Comparison of ENCODE assay signal across 11 cellular contexts in the genomic region with DNA sequence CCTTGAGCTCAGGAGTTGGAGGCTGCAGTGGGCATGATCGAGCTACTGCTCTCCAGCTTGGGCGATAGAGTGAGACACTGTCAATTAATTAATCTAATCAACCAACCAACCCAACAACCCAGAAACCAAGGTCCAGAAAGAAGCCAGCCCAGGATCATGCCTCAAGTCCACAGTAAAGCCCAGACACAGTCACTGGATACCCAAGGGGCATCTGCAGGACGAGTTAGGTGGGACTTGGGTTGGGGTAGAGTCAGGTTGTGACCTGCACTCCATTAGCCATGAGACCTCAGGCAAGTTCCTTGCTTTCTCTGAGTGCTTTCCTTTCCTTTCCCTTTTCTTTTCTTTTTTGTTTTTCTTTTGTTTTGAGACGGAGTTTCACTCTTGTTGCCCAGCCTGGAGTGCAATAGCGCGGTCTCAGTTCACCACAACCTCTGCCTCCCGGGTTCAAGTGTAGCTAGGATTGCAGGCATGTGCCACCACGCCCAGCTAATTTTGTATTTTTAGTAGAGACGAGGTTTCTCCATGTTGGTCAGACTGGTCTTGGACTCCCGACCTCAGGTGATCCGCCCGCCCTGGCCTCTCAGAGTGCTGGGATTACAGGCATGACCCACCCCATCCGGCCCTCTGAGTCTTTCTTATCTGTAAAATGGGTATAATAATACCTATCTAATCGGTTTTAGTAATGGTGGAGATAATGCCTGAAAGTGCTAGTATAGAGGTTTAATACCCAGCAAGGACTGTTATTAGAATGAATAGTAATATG. TPM values are rescaled to one million over a fixed set of nuclear protein-coding genes. Genes with fewer than 3 reads are reported as not detected.
DNase-seq lines count a peak whose midpoint lies in the region; ATAC-seq and TF ChIP-seq lines count a peak whose summit lies in the region.
"Had no signal": no experiment of that assay in that cellular context is flagged by ENCODE, and none has a peak within 500 bp of the region (broad histone marks: within the 10 kb centered on the region; RNA-seq: fewer than 3 reads in every experiment).

No MANE protein-coding gene starts in this region.

- no peaks in the 10 kb centered on the region for H3K27me3 Mint-ChIP-seq in activated T-cell treated with anti-CD3 and anti-CD28 coated beads, Interleukin-2, amount 50 U/mL, for 4 hours (ENCODE audit: low read depth)
- H3K27me3 Mint-ChIP-seq in stimulated activated memory B cell treated with anti-CD40 and anti-IgM and Interleukin-4, amounts not matched to agents 10 μg/mL and 1 μg/mL and 100 μg/mL, for 72 hours: no peaks in the 10 kb centered on the region

- no peak overlapping the region for H3K27ac Mint-ChIP-seq in stimulated activated memory B cell treated with anti-CD40 and anti-IgM and Interleukin-4, amounts not matched to agents 10 μg/mL and 1 μg/mL and 100 μg/mL, for 72 hours

- no peaks in the 10 kb centered on the region for H3K9me3 Mint-ChIP-seq in activated T-cell treated with anti-CD3 and anti-CD28 coated beads, Interleukin-2, amount 50 U/mL, for 4 hours
- H3K9me3 Mint-ChIP-seq in stimulated activated memory B cell treated with anti-CD40 and anti-IgM and Interleukin-4, amounts not matched to agents 10 μg/mL and 1 μg/mL and 100 μg/mL, for 72 hours: no peaks in the 10 kb centered on the region

- DNase-seq in activated T-cell treated with anti-CD3 and anti-CD28 coated beads, Interleukin-2, amount 50 U/mL, for 4 hours: no peak
- no peak for DNase-seq in activated T-cell treated with anti-CD3 and anti-CD28 coated beads, Interleukin-2, amount 50 U/mL, for 48 hours
- DNase-seq in Panc1 (ENCODE audit: low read depth, low spot score): no peak
- DNase-seq in epidermal melanocyte (ENCODE audit: insufficient read length, low spot score): peak; percentile 10
- no peak for DNase-seq in NK-92 (lab: John Stamatoyannopoulos, UW; ENCODE audit: unreplicated experiment)
- no peak for DNase-seq in DMS 273 treated with DMSO at 0.1 percent for 48 hours (lab: John Stamatoyannopoulos, UW)
- DNase-seq: activated CD4-positive, CD25-positive, alpha-beta regulatory T cell treated with anti-CD3 and anti-CD28 coated beads, Interleukin-2, amount 50 U/mL, for 72 hours; NCI-H1694 treated with DMSO at 0.1 percent for 48 hours had no signal

- H3K36me3 Mint-ChIP-seq in activated T-cell treated with anti-CD3 and anti-CD28 coated beads, Interleukin-2, amount 50 U/mL, for 4 hours (ENCODE audit: insufficient read depth): no peaks in the 10 kb centered on the region
- no peaks in the 10 kb centered on the region for H3K36me3 Mint-ChIP-seq in stimulated activated memory B cell treated with anti-CD40 and anti-IgM and Interleukin-4, amounts not matched to agents 10 μg/mL and 1 μg/mL and 100 μg/mL, for 72 hours

- peak overlapping the region; percentile 26 for H3K27ac ChIP-seq in Panc1 (ENCODE audit: low read length)
- H3K27ac ChIP-seq: epithelial cell of prostate had no signal

- no peaks in the 10 kb centered on the region for H3K27me3 ChIP-seq in Panc1 (ENCODE audit: control insufficient read depth, insufficient read depth, low read length)

- no peak for TF ChIP-seq CTCF in Panc1 (IDR thresholded peaks at IDR 0.05)

- H3K4me1 ChIP-seq in Panc1 (ENCODE audit: control insufficient read depth, insufficient read depth, low read length): peaks cover 12% of the 10 kb centered on the region; the same call in 1 of the 2 replicates

- no peaks in the 10 kb centered on the region for H3K9me3 ChIP-seq in Panc1 (ENCODE audit: control insufficient read depth, insufficient read depth, low read depth, low read length)

- CTCF ChIA-PET in Panc1 (lab: Charles Lee): no interaction called here

- intact Hi-C loops in Panc1 (cut with micrococcal nuclease; ENCODE audit: unreplicated experiment): no loop called here

- peak overlapping the region; percentile 19 for H3K4me3 Mint-ChIP-seq in activated T-cell treated with anti-CD3 and anti-CD28 coated beads, Interleukin-2, amount 50 U/mL, for 4 hours
- H3K4me3 Mint-ChIP-seq in stimulated activated memory B cell treated with anti-CD40 and anti-IgM and Interleukin-4, amounts not matched to agents 10 μg/mL and 1 μg/mL and 100 μg/mL, for 72 hours: peak overlapping the region; percentile 45

- no TSS peak for BruUV-seq in Panc1 (replicated peaks; lab: Mats Ljungman, UMichigan)

- H3K4me3 ChIP-seq in Panc1 (ENCODE audit: low read depth in 2 of 2, low read length in 2 of 2): peak overlapping the region; percentile 36 to 52

- ATAC-seq in activated T-cell treated with anti-CD3 and anti-CD28 coated beads, Interleukin-2, amount 50 U/mL, for 4 hours: no peak
- ATAC-seq in Panc1 (no peak), GM19395 (IDR thresholded peaks at IDR 0.05; ENCODE audit: unreplicated experiment) (no peak)
- no peak for ATAC-seq in stimulated activated memory B cell treated with anti-CD40 and anti-IgM and Interleukin-4, amounts not matched to agents 10 μg/mL and 1 μg/mL and 100 μg/mL, for 72 hours

- POLR2A ChIA-PET in Panc1 (lab: Charles Lee): interaction anchor here (0.6 kb wide), 1 partner anchor 26 kb away, joined by 5 read pairs; no protein-coding TSS in a partner anchor

- peaks cover 15% of the 10 kb centered on the region for H3K4me1 Mint-ChIP-seq in activated T-cell treated with anti-CD3 and anti-CD28 coated beads, Interleukin-2, amount 50 U/mL, for 4 hours (ENCODE audit: low read depth)
- peaks cover 47% of the 10 kb centered on the region for H3K4me1 Mint-ChIP-seq in stimulated activated memory B cell treated with anti-CD40 and anti-IgM and Interleukin-4, amounts not matched to agents 10 μg/mL and 1 μg/mL and 100 μg/mL, for 72 hours

- in situ Hi-C loops in Panc1 (cut with HindIII; ENCODE audit: low pct_unique_long_range_greater_than_20kb, low sequenced_read_pairs): no loop called here

- H3K36me3 ChIP-seq in Panc1 (ENCODE audit: control insufficient read depth, insufficient read depth, low read length): no peaks in the 10 kb centered on the region

RNA-seq across cellular contexts. Expression of a gene that starts 3.5 kb away (rescaled TPM):
- under 1 TPM; 0.10 to 0.53 (median 0.33) TPM for total RNA-seq in activated T-cell treated with anti-CD3 and anti-CD28 coated beads, Interleukin-2, amount 50 U/mL, for 4 hours
- total RNA-seq in Panc1 (2021; ENCODE audit: unreplicated experiment): 5.4 TPM
- 11.6 TPM for polyA plus RNA-seq in Panc1 (2012; ENCODE audit: insufficient read length)

RNA-seq across cellular contexts. Expression of a gene that starts 12.8 kb away (rescaled TPM):
- 100 to 1,000 TPM in 2 of 3 donors, 10 to 100 TPM in 1; 98.8 to 110 (median 105) TPM for total RNA-seq in activated T-cell treated with anti-CD3 and anti-CD28 coated beads, Interleukin-2, amount 50 U/mL, for 4 hours
- total RNA-seq in Panc1 (2021; ENCODE audit: unreplicated experiment): 76.7 TPM
- polyA plus RNA-seq in Panc1 (2012; ENCODE audit: insufficient read length): 71.8 TPM

RNA-seq across cellular contexts. Expression of a gene that starts 13.1 kb away (rescaled TPM):
- total RNA-seq in activated T-cell treated with anti-CD3 and anti-CD28 coated beads, Interleukin-2, amount 50 U/mL, for 4 hours: 10 to 100 TPM; 11.6 to 12.9 (median 12.0) TPM
- total RNA-seq in Panc1 (2021; ENCODE audit: unreplicated experiment): 33.5 TPM
- polyA plus RNA-seq in Panc1 (2012; ENCODE audit: insufficient read length): 26.0 TPM

RNA-seq across cellular contexts. Expression of a gene that starts 17.7 kb away (rescaled TPM):
- 10 to 100 TPM; 69.3 to 90.1 (median 77.7) TPM for total RNA-seq in activated T-cell treated with anti-CD3 and anti-CD28 coated beads, Interleukin-2, amount 50 U/mL, for 4 hours
- total RNA-seq in Panc1 (2021; ENCODE audit: unreplicated experiment): 35.8 TPM
- 42.3 TPM for polyA plus RNA-seq in Panc1 (2012; ENCODE audit: insufficient read length)

RNA-seq across cellular contexts. Expression of a gene that starts 28.4 kb away (rescaled TPM):
- 10 to 100 TPM; 23.5 to 31.0 (median 26.9) TPM for total RNA-seq in activated T-cell treated with anti-CD3 and anti-CD28 coated beads, Interleukin-2, amount 50 U/mL, for 4 hours
- 19.2 TPM for total RNA-seq in Panc1 (2021; ENCODE audit: unreplicated experiment)
- 9.5 TPM for polyA plus RNA-seq in Panc1 (2012; ENCODE audit: insufficient read length)
